1 cellular context compared by ENCODE assay signal in genomic region chr22:40950888-40951794, GRCh38.
A peak's percentile ranks its signal among the peaks of the same experiment; 100 is the strongest.
TF ChIP-seq lines count a peak whose summit lies in the region.

Gene RBX1, plus strand, starts transcription at chr22:40951378. Its CDS starts 21 bp downstream, at chr22:40951399.

TF ChIP-seq in HEK293, 187 proteins besides CTCF, POLR2A, EP300 and RAD21 (continued from another document and continues in another):
- TF ChIP-seq, protein P1, sequence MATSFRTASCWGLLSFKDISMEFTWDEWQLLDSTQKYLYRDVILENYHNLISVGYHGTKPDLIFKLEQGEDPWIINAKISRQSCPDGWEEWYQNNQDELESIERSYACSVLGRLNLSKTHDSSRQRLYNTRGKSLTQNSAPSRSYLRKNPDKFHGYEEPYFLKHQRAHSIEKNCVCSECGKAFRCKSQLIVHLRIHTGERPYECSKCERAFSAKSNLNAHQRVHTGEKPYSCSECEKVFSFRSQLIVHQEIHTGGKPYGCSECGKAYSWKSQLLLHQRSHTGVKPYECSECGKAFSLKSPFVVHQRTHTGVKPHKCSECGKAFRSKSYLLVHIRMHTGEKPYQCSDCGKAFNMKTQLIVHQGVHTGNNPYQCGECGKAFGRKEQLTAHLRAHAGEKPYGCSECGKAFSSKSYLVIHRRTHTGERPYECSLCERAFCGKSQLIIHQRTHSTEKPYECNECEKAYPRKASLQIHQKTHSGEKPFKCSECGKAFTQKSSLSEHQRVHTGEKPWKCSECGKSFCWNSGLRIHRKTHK (tag by site-specific recombination; IDR thresholded peaks at IDR 0.05) = no peak
- TF ChIP-seq, protein P2, sequence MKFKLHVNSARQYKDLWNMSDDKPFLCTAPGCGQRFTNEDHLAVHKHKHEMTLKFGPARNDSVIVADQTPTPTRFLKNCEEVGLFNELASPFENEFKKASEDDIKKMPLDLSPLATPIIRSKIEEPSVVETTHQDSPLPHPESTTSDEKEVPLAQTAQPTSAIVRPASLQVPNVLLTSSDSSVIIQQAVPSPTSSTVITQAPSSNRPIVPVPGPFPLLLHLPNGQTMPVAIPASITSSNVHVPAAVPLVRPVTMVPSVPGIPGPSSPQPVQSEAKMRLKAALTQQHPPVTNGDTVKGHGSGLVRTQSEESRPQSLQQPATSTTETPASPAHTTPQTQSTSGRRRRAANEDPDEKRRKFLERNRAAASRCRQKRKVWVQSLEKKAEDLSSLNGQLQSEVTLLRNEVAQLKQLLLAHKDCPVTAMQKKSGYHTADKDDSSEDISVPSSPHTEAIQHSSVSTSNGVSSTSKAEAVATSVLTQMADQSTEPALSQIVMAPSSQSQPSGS (tag by site-specific recombination; IDR thresholded peaks at IDR 0.05; ENCODE audit: low read depth) = no peak
- no peak for TF ChIP-seq REPIN1 (tag by site-specific recombination; IDR thresholded peaks at IDR 0.05; ENCODE audit: low read depth)
- peak; percentile 48; the same call in 1 of the 2 replicates for TF ChIP-seq ZNF610 (tag by site-specific recombination; IDR thresholded peaks at IDR 0.05; ENCODE audit: borderline replicate concordance)
- TF ChIP-seq ZNF629 (tag by site-specific recombination; IDR thresholded peaks at IDR 0.05) = peak; percentile 70; the same call in 1 of the 2 replicates
- TF ChIP-seq IKZF3 (tag by site-specific recombination; IDR thresholded peaks at IDR 0.05) = 0 out of 2 replicates have a peak, but pooled peaks have one; percentile 9
- TF ChIP-seq, protein P3, sequence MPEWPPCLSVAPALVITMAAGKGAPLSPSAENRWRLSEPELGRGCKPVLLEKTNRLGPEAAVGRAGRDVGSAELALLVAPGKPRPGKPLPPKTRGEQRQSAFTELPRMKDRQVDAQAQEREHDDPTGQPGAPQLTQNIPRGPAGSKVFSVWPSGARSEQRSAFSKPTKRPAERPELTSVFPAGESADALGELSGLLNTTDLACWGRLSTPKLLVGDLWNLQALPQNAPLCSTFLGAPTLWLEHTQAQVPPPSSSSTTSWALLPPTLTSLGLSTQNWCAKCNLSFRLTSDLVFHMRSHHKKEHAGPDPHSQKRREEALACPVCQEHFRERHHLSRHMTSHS (tag by site-specific recombination; IDR thresholded peaks at IDR 0.05) = no peak
- TF ChIP-seq ZNF10 (tag by site-specific recombination; IDR thresholded peaks at IDR 0.05) = no peak
- no peak for TF ChIP-seq ZNF37A (tag by site-specific recombination; IDR thresholded peaks at IDR 0.05)
- TF ChIP-seq, protein P4, sequence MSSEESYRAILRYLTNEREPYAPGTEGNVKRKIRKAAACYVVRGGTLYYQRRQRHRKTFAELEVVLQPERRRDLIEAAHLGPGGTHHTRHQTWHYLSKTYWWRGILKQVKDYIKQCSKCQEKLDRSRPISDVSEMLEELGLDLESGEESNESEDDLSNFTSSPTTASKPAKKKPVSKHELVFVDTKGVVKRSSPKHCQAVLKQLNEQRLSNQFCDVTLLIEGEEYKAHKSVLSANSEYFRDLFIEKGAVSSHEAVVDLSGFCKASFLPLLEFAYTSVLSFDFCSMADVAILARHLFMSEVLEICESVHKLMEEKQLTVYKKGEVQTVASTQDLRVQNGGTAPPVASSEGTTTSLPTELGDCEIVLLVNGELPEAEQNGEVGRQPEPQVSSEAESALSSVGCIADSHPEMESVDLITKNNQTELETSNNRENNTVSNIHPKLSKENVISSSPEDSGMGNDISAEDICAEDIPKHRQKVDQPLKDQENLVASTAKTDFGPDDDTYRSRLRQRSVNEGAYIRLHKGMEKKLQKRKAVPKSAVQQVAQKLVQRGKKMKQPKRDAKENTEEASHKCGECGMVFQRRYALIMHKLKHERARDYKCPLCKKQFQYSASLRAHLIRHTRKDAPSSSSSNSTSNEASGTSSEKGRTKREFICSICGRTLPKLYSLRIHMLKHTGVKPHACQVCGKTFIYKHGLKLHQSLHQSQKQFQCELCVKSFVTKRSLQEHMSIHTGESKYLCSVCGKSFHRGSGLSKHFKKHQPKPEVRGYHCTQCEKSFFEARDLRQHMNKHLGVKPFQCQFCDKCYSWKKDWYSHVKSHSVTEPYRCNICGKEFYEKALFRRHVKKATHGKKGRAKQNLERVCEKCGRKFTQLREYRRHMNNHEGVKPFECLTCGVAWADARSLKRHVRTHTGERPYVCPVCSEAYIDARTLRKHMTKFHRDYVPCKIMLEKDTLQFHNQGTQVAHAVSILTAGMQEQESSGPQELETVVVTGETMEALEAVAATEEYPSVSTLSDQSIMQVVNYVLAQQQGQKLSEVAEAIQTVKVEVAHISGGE (tag by site-specific recombination; conservative IDR thresholded peaks at IDR 0.05; ENCODE audit: low read depth) = peak; percentile 40; the same call in 1 of the 2 replicates
- TF ChIP-seq, protein P5, sequence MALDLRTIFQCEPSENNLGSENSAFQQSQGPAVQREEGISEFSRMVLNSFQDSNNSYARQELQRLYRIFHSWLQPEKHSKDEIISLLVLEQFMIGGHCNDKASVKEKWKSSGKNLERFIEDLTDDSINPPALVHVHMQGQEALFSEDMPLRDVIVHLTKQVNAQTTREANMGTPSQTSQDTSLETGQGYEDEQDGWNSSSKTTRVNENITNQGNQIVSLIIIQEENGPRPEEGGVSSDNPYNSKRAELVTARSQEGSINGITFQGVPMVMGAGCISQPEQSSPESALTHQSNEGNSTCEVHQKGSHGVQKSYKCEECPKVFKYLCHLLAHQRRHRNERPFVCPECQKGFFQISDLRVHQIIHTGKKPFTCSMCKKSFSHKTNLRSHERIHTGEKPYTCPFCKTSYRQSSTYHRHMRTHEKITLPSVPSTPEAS (tag by site-specific recombination; IDR thresholded peaks at IDR 0.05) = no peak
- no peak for TF ChIP-seq ZNF48 (tag by site-specific recombination; IDR thresholded peaks at IDR 0.05)
- no peak for TF ChIP-seq ZNF423 (tag by site-specific recombination; IDR thresholded peaks at IDR 0.05)
- TF ChIP-seq ZNF19 (tag by site-specific recombination; IDR thresholded peaks at IDR 0.05; ENCODE audit: low read depth) = no peak
- TF ChIP-seq EGR2 (tag by site-specific recombination; IDR thresholded peaks at IDR 0.05; ENCODE audit: low read depth) = peak; percentile 32
- TF ChIP-seq SCRT2 (tag by site-specific recombination; IDR thresholded peaks at IDR 0.05) = no peak
- TF ChIP-seq ZNF548 (tag by site-specific recombination; IDR thresholded peaks at IDR 0.05) = no peak
- TF ChIP-seq ZNF223 (tag by site-specific recombination; IDR thresholded peaks at IDR 0.05) = no peak
- TF ChIP-seq ZBTB44 (tag by site-specific recombination; IDR thresholded peaks at IDR 0.05) = no peak
- no peak for TF ChIP-seq ZNF544 (tag by site-specific recombination; IDR thresholded peaks at IDR 0.05)
- TF ChIP-seq ZBTB21 (tag by site-specific recombination; IDR thresholded peaks at IDR 0.05) = no peak
- TF ChIP-seq ZNF626 (tag by site-specific recombination; IDR thresholded peaks at IDR 0.05) = no peak
- peak; percentile 97 for TF ChIP-seq PATZ1 (tag by site-specific recombination; IDR thresholded peaks at IDR 0.05)
- TF ChIP-seq KLF8 (tag by site-specific recombination; IDR thresholded peaks at IDR 0.05) = peak; percentile 95
- TF ChIP-seq ZNF513 (tag by site-specific recombination; IDR thresholded peaks at IDR 0.05) = no peak
- TF ChIP-seq ZNF677 (tag by site-specific recombination; IDR thresholded peaks at IDR 0.05) = no peak
- no peak for TF ChIP-seq ZBTB48 (tag by site-specific recombination; IDR thresholded peaks at IDR 0.05)
- TF ChIP-seq ZNF175 (tag by site-specific recombination; IDR thresholded peaks at IDR 0.05) = no peak
- peak; percentile 82 for TF ChIP-seq ZFHX2 (tag by site-specific recombination; conservative IDR thresholded peaks at IDR 0.05)
- TF ChIP-seq ZNF18 (tag by site-specific recombination; IDR thresholded peaks at IDR 0.05) = no peak
- TF ChIP-seq GLI4 (tag by site-specific recombination; IDR thresholded peaks at IDR 0.05) = no peak
- TF ChIP-seq ZNF792 (tag by site-specific recombination; IDR thresholded peaks at IDR 0.05) = no peak
- peak; percentile 37; the same call in 1 of the 2 replicates for TF ChIP-seq ZNF335 (tag by site-specific recombination; conservative IDR thresholded peaks at IDR 0.05)
- TF ChIP-seq ZNF23 (tag by site-specific recombination; IDR thresholded peaks at IDR 0.05; ENCODE audit: borderline replicate concordance) = no peak
- TF ChIP-seq ZNF366 (tag by site-specific recombination; conservative IDR thresholded peaks at IDR 0.05) = no peak
- TF ChIP-seq ZNF624 (tag by site-specific recombination; IDR thresholded peaks at IDR 0.05) = no peak
- peak; percentile 92 for TF ChIP-seq ZFP69B (tag by site-specific recombination; IDR thresholded peaks at IDR 0.05)
- peak; percentile 94 for TF ChIP-seq KLF1 (tag by site-specific recombination; IDR thresholded peaks at IDR 0.05)
- TF ChIP-seq ZNF302 (tag by site-specific recombination; IDR thresholded peaks at IDR 0.05; ENCODE audit: low read depth) = no peak
- no peak for TF ChIP-seq ZNF521 (tag by site-specific recombination; IDR thresholded peaks at IDR 0.05)
- no peak; the same call in 1 of the 2 replicates for TF ChIP-seq ZBTB20 (tag by site-specific recombination; IDR thresholded peaks at IDR 0.05)
- TF ChIP-seq ZBTB10 (tag by site-specific recombination; IDR thresholded peaks at IDR 0.05) = peak; percentile 75; the same call in 1 of the 2 replicates
